ENCODE assay signal across 1 cellular context in genomic region chr17:50630524-50631194, GRCh38.
TF ChIP-seq lines count a peak whose summit lies in the region.

No MANE protein-coding gene starts in this region.

TF ChIP-seq in HepG2, 621 proteins besides CTCF, POLR2A, EP300 and RAD21 (continued from another document and continues in another):
- TF ChIP-seq CBX2 (IDR thresholded peaks at IDR 0.05; ENCODE audit: low read depth, low read length) = no peak
- TF ChIP-seq CBX2 (CRISPR knock-in tag; IDR thresholded peaks at IDR 0.05; ENCODE audit: low read depth) = no peak
- no peak for TF ChIP-seq NR1H2 (CRISPR knock-in tag; IDR thresholded peaks at IDR 0.05; ENCODE audit: borderline replicate concordance, low read depth)
- no peak for TF ChIP-seq ZNF547 (CRISPR knock-in tag; IDR thresholded peaks at IDR 0.05)
- no peak for TF ChIP-seq WIZ (CRISPR knock-in tag; IDR thresholded peaks at IDR 0.05)
- TF ChIP-seq CEBPB (IDR thresholded peaks at IDR 0.05; ENCODE audit: borderline replicate concordance, low read depth, low read length) = no peak
- no peak for TF ChIP-seq HNF4A (CRISPR knock-in tag; IDR thresholded peaks at IDR 0.05)
- TF ChIP-seq ZNF124 (CRISPR knock-in tag; IDR thresholded peaks at IDR 0.05) = peak; percentile 72; the same call in 1 of the 2 replicates
- TF ChIP-seq ZNF639 (CRISPR knock-in tag; conservative IDR thresholded peaks at IDR 0.05) = no peak
- TF ChIP-seq E2F1 (CRISPR knock-in tag; IDR thresholded peaks at IDR 0.05) = no peak
- TF ChIP-seq SCMH1 (CRISPR knock-in tag; IDR thresholded peaks at IDR 0.05; ENCODE audit: borderline replicate concordance) = no peak
- TF ChIP-seq RORA (CRISPR knock-in tag; IDR thresholded peaks at IDR 0.05) = no peak
- no peak for TF ChIP-seq ZNF24 (IDR thresholded peaks at IDR 0.05)
- TF ChIP-seq ATF3 (CRISPR knock-in tag; IDR thresholded peaks at IDR 0.05) = no peak
- TF ChIP-seq GLI4 (CRISPR knock-in tag; IDR thresholded peaks at IDR 0.05; ENCODE audit: borderline replicate concordance) = no peak
- TF ChIP-seq ZNF207 (IDR thresholded peaks at IDR 0.05; ENCODE audit: borderline replicate concordance) = no peak
- TF ChIP-seq CREB3 (CRISPR knock-in tag; IDR thresholded peaks at IDR 0.05) = no peak
- no peak for TF ChIP-seq ZBTB44 (CRISPR knock-in tag; IDR thresholded peaks at IDR 0.05)
- TF ChIP-seq SP2 (CRISPR knock-in tag; IDR thresholded peaks at IDR 0.05) = no peak
- TF ChIP-seq SRY (CRISPR knock-in tag; IDR thresholded peaks at IDR 0.05) = no peak
- peak; percentile 85 for TF ChIP-seq KDM2A (CRISPR knock-in tag; IDR thresholded peaks at IDR 0.05; ENCODE audit: borderline replicate concordance, low read depth)
- no peak for TF ChIP-seq LCORL (IDR thresholded peaks at IDR 0.05)
- peak; percentile 49; the same call in 1 of the 2 replicates for TF ChIP-seq LCORL (CRISPR knock-in tag; IDR thresholded peaks at IDR 0.05)
- no peak for TF ChIP-seq NFAT5 (CRISPR knock-in tag; IDR thresholded peaks at IDR 0.05)
- TF ChIP-seq TARDBP (CRISPR knock-in tag; IDR thresholded peaks at IDR 0.05) = no peak
- no peak for TF ChIP-seq ZNF749 (CRISPR knock-in tag; IDR thresholded peaks at IDR 0.05; ENCODE audit: borderline replicate concordance)
- no peak for TF ChIP-seq IRF1 (CRISPR knock-in tag; IDR thresholded peaks at IDR 0.05; ENCODE audit: low read depth)
- TF ChIP-seq ZNF816 (CRISPR knock-in tag; IDR thresholded peaks at IDR 0.05; ENCODE audit: borderline replicate concordance) = no peak
- no peak for TF ChIP-seq CENPBD1 (CRISPR knock-in tag; IDR thresholded peaks at IDR 0.05; ENCODE audit: borderline replicate concordance, low read depth)
- TF ChIP-seq AKAP8 (CRISPR knock-in tag; IDR thresholded peaks at IDR 0.05) = no peak
- no peak for TF ChIP-seq ZNF121 (CRISPR knock-in tag; IDR thresholded peaks at IDR 0.05)
- no peak for TF ChIP-seq CEBPZ (IDR thresholded peaks at IDR 0.05; ENCODE audit: low read length)
- TF ChIP-seq KLF9 (CRISPR knock-in tag; IDR thresholded peaks at IDR 0.05; ENCODE audit: low read depth) = no peak
- no peak for TF ChIP-seq SAFB2 (CRISPR knock-in tag; IDR thresholded peaks at IDR 0.05; ENCODE audit: borderline replicate concordance, low read depth)
- no peak for TF ChIP-seq ZXDC (CRISPR knock-in tag; IDR thresholded peaks at IDR 0.05)
- no peak for TF ChIP-seq ZKSCAN5 (CRISPR knock-in tag; IDR thresholded peaks at IDR 0.05)
- TF ChIP-seq ASH2L (IDR thresholded peaks at IDR 0.05; ENCODE audit: insufficient read length, low read depth, low read length) = no peak
- no peak for TF ChIP-seq PRMT3 (CRISPR knock-in tag; IDR thresholded peaks at IDR 0.05; ENCODE audit: borderline replicate concordance, low read depth)
- no peak for TF ChIP-seq ZSCAN20 (CRISPR knock-in tag; IDR thresholded peaks at IDR 0.05; ENCODE audit: borderline replicate concordance)
- TF ChIP-seq THAP9 (CRISPR knock-in tag; IDR thresholded peaks at IDR 0.05; ENCODE audit: borderline replicate concordance) = peak; percentile 53; the same call in 1 of the 2 replicates
- no peak; the same call in 1 of the 2 replicates for TF ChIP-seq ZNF713 (CRISPR knock-in tag; IDR thresholded peaks at IDR 0.05)
- TF ChIP-seq IKZF1 (IDR thresholded peaks at IDR 0.05) = no peak
